19 cellular contexts compared by ENCODE assay signal in the genomic region with DNA sequence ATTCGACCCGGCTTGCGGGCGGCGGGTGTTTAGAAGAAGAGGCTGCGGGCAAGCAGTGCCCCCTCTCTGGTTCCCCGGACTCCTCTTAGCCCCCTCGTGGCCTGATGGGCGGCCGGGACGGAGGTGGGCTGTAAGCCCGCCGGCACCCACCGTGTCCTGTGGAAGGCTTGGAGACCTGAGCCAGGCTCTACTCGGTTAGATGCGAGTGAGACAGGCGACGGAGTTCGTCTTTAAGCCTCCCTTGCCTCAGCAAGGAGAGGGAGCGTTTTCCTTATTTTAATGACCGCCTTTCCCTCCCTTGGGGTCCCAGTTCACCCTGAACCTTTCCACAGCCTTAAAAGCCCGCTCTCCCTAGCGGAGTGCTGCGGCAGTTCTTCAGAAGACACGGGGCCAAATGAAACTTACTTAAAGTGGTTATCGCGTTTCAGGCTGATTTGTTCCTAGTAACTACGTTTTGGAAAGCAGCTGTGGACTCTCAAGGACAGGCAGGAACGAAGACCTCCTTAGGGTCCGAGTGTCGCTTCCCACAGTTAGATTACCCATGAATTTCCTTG. TPM values are rescaled to one million over a fixed set of nuclear protein-coding genes. Genes with fewer than 3 reads are reported as not detected.
DNase-seq lines count a peak whose midpoint lies in the region; ATAC-seq and TF ChIP-seq lines count a peak whose summit lies in the region.
"Had no signal": no experiment of that assay in that cellular context is flagged by ENCODE, and none has a peak within 500 bp of the region (broad histone marks: within the 10 kb centered on the region; RNA-seq: fewer than 3 reads in every experiment).

No MANE protein-coding gene starts in this region.

- no peak for ATAC-seq in heart right ventricle
- ATAC-seq in omental fat pad (ENCODE audit: low FRiP score): peak; percentile 20
- ATAC-seq in upper lobe of left lung (ENCODE audit: low FRiP score in 2 of 2): no peak
- ATAC-seq: activated T-cell treated with anti-CD3 and anti-CD28 coated beads, Interleukin-2, amount 50 U/mL, for 4 hours; stimulated activated naive CD8-positive, alpha-beta T cell treated with anti-CD3 and anti-CD28 coated beads, Interleukin-15, Interleukin-2, amounts not matched to agents 100 U/mL and 50 U/mL, for 24 hours; T-helper 17 cell had no signal

- peaks cover 0 to 4% (median 0%) of the 10 kb centered on the region in 11 donors for H3K9me3 ChIP-seq in heart right ventricle
- no peaks in the 10 kb centered on the region for H3K9me3 ChIP-seq in right atrium auricular region
- no peaks in the 10 kb centered on the region for H3K9me3 ChIP-seq in esophagus muscularis mucosa
- no peaks in the 10 kb centered on the region for H3K9me3 ChIP-seq in upper lobe of left lung

- DNase-seq in heart right ventricle (no peak), right atrium auricular region (ENCODE audit: low spot score) (no peak), esophagus muscularis mucosa (ENCODE audit: extremely low spot score) (no peak), omental fat pad (ENCODE audit: low spot score) (no peak), upper lobe of left lung (no peak), NCI-H524 treated with DMSO at 0.1 percent for 48 hours (lab: John Stamatoyannopoulos, UW) (no peak), NCI-H2107 (lab: John Stamatoyannopoulos, UW) (no peak)
- no peak for DNase-seq in NK-92 treated with Interleukin-12 subunit alpha and Interleukin-12 subunit beta, amount 100 ng/mL, for 24 hours (lab: John Stamatoyannopoulos, UW)
- DNase-seq: ACHN; activated CD4-positive, alpha-beta T cell treated with anti-CD3 and anti-CD28 coated beads for 48 hours; activated T-cell treated with anti-CD3 and anti-CD28 coated beads, Interleukin-2, amount 50 U/mL, for 4 hours; CD8-positive, alpha-beta memory T cell; GDM1; Karpas-422; NCI-H1694 treated with DMSO at 0.1 percent for 48 hours; NCI-H526; RPMI8226; stimulated activated naive CD8-positive, alpha-beta T cell treated with anti-CD3 and anti-CD28 coated beads, Interleukin-15, Interleukin-2, amounts not matched to agents 100 U/mL and 50 U/mL, for 24 hours; T-helper 17 cell had no signal

- H3K4me3 ChIP-seq in heart right ventricle (peak overlapping the region in 7 of 10 donors; percentile 14 to 32 (median 21)), right atrium auricular region (peak overlapping the region in 1 of 2 donors; percentile 40), esophagus muscularis mucosa (peak overlapping the region; percentile 38 to 49 (median 41)), upper lobe of left lung (peak overlapping the region in 3 of 4 donors; percentile 30 to 43 (median 38))

- H3K27ac ChIP-seq in heart right ventricle (no peak overlapping the region), right atrium auricular region (no peak overlapping the region), esophagus muscularis mucosa (replicated peaks in 1 of 4) (no peak overlapping the region), upper lobe of left lung (no peak overlapping the region)

- H3K4me1 ChIP-seq in heart right ventricle (no peaks in the 10 kb centered on the region), right atrium auricular region (no peaks in the 10 kb centered on the region), esophagus muscularis mucosa (peaks cover 0 to 12% (median 9%) of the 10 kb centered on the region in 4 donors), upper lobe of left lung (peaks cover 0 to 9% (median 0%) of the 10 kb centered on the region in 4 donors)

- H3K36me3 ChIP-seq in heart right ventricle (no peaks in the 10 kb centered on the region), right atrium auricular region (no peaks in the 10 kb centered on the region), esophagus muscularis mucosa (no peaks in the 10 kb centered on the region), upper lobe of left lung (no peaks in the 10 kb centered on the region)

- TF ChIP-seq EP300 in esophagus muscularis mucosa (IDR thresholded peaks at IDR 0.05) (no peak), upper lobe of left lung (IDR thresholded peaks at IDR 0.05) (no peak)

- TF ChIP-seq CTCF in heart right ventricle (IDR thresholded peaks at IDR 0.05) (no peak), right atrium auricular region (IDR thresholded peaks at IDR 0.05) (no peak), esophagus muscularis mucosa (IDR thresholded peaks at IDR 0.05) (no peak), omental fat pad (IDR thresholded peaks at IDR 0.05) (no peak), upper lobe of left lung (IDR thresholded peaks at IDR 0.05) (no peak)

- H3K27me3 ChIP-seq in heart right ventricle (peaks cover 0 to 85% (median 40%) of the 10 kb centered on the region in 7 donors), right atrium auricular region (peaks cover 0 to 4% of the 10 kb centered on the region in 2 donors), esophagus muscularis mucosa (peaks cover 0 to 45% (median 12%) of the 10 kb centered on the region in 4 donors), upper lobe of left lung (peaks cover 0 to 14% (median 1%) of the 10 kb centered on the region in 4 donors)

- intact Hi-C loops in heart right ventricle (cut with DNase I): no loop called here
- intact Hi-C loops in esophagus muscularis mucosa (cut with DNase I): no loop called here

- TF ChIP-seq POLR2A in esophagus muscularis mucosa (IDR thresholded peaks at IDR 0.05; ENCODE audit: low read depth) (no peak), upper lobe of left lung (IDR thresholded peaks at IDR 0.05) (no peak)

- 4 to 11% methylated on average over 21 to 31 of the region's 31 CpGs for WGBS in heart right ventricle, 2 donors
- 31% methylated on average over 11 of the region's 31 CpGs for WGBS in esophagus muscularis mucosa
- WGBS in upper lobe of left lung, 2 donors: 8 to 48% methylated on average over 7 to 30 of the region's 31 CpGs

RNA-seq across cellular contexts. Expression of a gene that starts 1.0 kb away (rescaled TPM):
- under 1 TPM in 8 of 10 donors, not detected in 2; 0.04 to 0.36 (median 0.14) TPM for total RNA-seq in heart right ventricle
- under 1 TPM; 0.10 to 0.37 TPM for polyA plus RNA-seq in heart right ventricle
- under 1 TPM; 0.41 to 0.71 TPM for total RNA-seq in right atrium auricular region
- total RNA-seq in esophagus muscularis mucosa: under 1 TPM; 0.17 to 0.83 (median 0.51) TPM
- total RNA-seq in omental fat pad: 1 to 10 TPM in 1 of 4 donors, under 1 TPM in 2, not detected in 1; 0.31 to 2.1 (median 0.48) TPM
- total RNA-seq in upper lobe of left lung: under 1 TPM; under 0.01 to 1.00 (median 0.25) TPM
- total RNA-seq: activated T-cell treated with anti-CD3 and anti-CD28 coated beads, Interleukin-2, amount 50 U/mL, for 4 hours; CD8-positive, alpha-beta memory T cell; T-helper 17 cell had no signal
- polyA plus RNA-seq: CD8-positive, alpha-beta memory T cell had no signal
